In genomic region chr13:21100994-21101757, GRCh38 we compare ENCODE assay signal across 20 cellular contexts. TPM values are rescaled to one million over a fixed set of nuclear protein-coding genes. Genes with fewer than 3 reads are reported as not detected.
DNase-seq lines count a peak whose midpoint lies in the region; ATAC-seq and TF ChIP-seq lines count a peak whose summit lies in the region.
"Had no signal": no experiment of that assay in that cellular context is flagged by ENCODE, and none has a peak within 500 bp of the region (broad histone marks: within the 10 kb centered on the region; RNA-seq: fewer than 3 reads in every experiment).

No MANE protein-coding gene starts in this region.

- no peaks in the 10 kb centered on the region for H4K20me1 ChIP-seq in mammary epithelial cell (ENCODE audit: insufficient read depth, low read length)
- no peaks in the 10 kb centered on the region for H4K20me1 ChIP-seq in osteoblast (ENCODE audit: insufficient read depth, low read length)
- H4K20me1 ChIP-seq: BLaER1 had no signal

- H3K36me3 ChIP-seq in mammary epithelial cell (ENCODE audit: insufficient read depth, low read length), result no peaks in the 10 kb centered on the region
- no peaks in the 10 kb centered on the region for H3K36me3 ChIP-seq in osteoblast (ENCODE audit: insufficient read depth, low read length)
- no peaks in the 10 kb centered on the region for H3K36me3 ChIP-seq in naive thymus-derived CD4-positive, alpha-beta T cell (ENCODE audit: control insufficient read depth in 2 of 3, insufficient read depth in 3 of 3, low read length in 3 of 3)
- H3K36me3 ChIP-seq: BLaER1 had no signal

- peaks cover 6% of the 10 kb centered on the region for H3K4me1 Mint-ChIP-seq in MCF 10A (ENCODE audit: insufficient read depth, unreplicated experiment)
- H3K4me1 Mint-ChIP-seq in naive thymus-derived CD4-positive, alpha-beta T cell, result no peaks in the 10 kb centered on the region
- H3K4me1 Mint-ChIP-seq: B cell; CD4-positive, CD25-positive, alpha-beta regulatory T cell had no signal

- dilution Hi-C loops in mammary epithelial cell (cut with HindIII; ENCODE audit: low sequenced_read_pairs), result no loop called here

- H3K4me3 Mint-ChIP-seq in MCF 10A (ENCODE audit: unreplicated experiment), result no peak overlapping the region
- H3K4me3 Mint-ChIP-seq in naive thymus-derived CD4-positive, alpha-beta T cell, result no peak overlapping the region
- H3K4me3 Mint-ChIP-seq: B cell; CD4-positive, CD25-positive, alpha-beta regulatory T cell; CD8-positive, alpha-beta T cell had no signal

- H3K27ac ChIP-seq in mammary epithelial cell (ENCODE audit: insufficient read depth, low read depth, low read length), result no peak overlapping the region
- no peak overlapping the region for H3K27ac ChIP-seq in osteoblast (ENCODE audit: low read depth, low read length)
- no peak overlapping the region for H3K27ac ChIP-seq in naive thymus-derived CD4-positive, alpha-beta T cell (ENCODE audit: low read depth, low read length)
- H3K27ac ChIP-seq in caudate nucleus (ENCODE audit: low read depth, low read length), result no peak overlapping the region
- H3K27ac ChIP-seq: 22Rv1, BLaER1, C4-2B, GM23248 had no signal

- no peaks in the 10 kb centered on the region for H3K9me3 Mint-ChIP-seq in MCF 10A (ENCODE audit: unreplicated experiment)
- peaks cover 0 to 2% (median 0%) of the 10 kb centered on the region in 11 donors for H3K9me3 Mint-ChIP-seq in naive thymus-derived CD4-positive, alpha-beta T cell
- H3K9me3 Mint-ChIP-seq: CD8-positive, alpha-beta T cell had no signal

- no peaks in the 10 kb centered on the region for H3K9me3 ChIP-seq in mammary epithelial cell (replicated peaks; ENCODE audit: insufficient read depth, low read length)
- no peaks in the 10 kb centered on the region for H3K9me3 ChIP-seq in osteoblast (ENCODE audit: low read depth, low read length)
- H3K9me3 ChIP-seq in naive thymus-derived CD4-positive, alpha-beta T cell (ENCODE audit: control insufficient read depth in 2 of 3, low read length in 3 of 3), result no peaks in the 10 kb centered on the region

- DNase-seq in mammary epithelial cell (peak; percentile 32), MCF 10A (ENCODE audit: unreplicated experiment) (no peak), HT-29 (ENCODE audit: low spot score) (peak; percentile 22), SW480 (ENCODE audit: low spot score) (peak; percentile 21), osteoblast (ENCODE audit: insufficient read length, low spot score, missing footprints) (no peak), head of caudate nucleus (no peak), caudate nucleus (lab: John Stamatoyannopoulos, UW) (no peak)
- no peak for DNase-seq in naive thymus-derived CD4-positive, alpha-beta T cell
- DNase-seq: CD4-positive, CD25-positive, alpha-beta regulatory T cell; CD8-positive, alpha-beta T cell; COR-L47; DMS153; DND-41; GM23248; H7; HCEC 1CT had no signal

- no peaks in the 10 kb centered on the region for H3K27me3 Mint-ChIP-seq in MCF 10A (ENCODE audit: insufficient read depth, unreplicated experiment)
- peaks cover 0 to 5% (median 4%) of the 10 kb centered on the region in 5 donors for H3K27me3 Mint-ChIP-seq in naive thymus-derived CD4-positive, alpha-beta T cell
- H3K27me3 Mint-ChIP-seq: CD4-positive, CD25-positive, alpha-beta regulatory T cell had no signal

- peaks cover 5% of the 10 kb centered on the region for H3K4me1 ChIP-seq in mammary epithelial cell (ENCODE audit: insufficient read depth, low read length)
- peaks cover 7% of the 10 kb centered on the region for H3K4me1 ChIP-seq in osteoblast (ENCODE audit: insufficient read depth, low read length)
- no peaks in the 10 kb centered on the region for H3K4me1 ChIP-seq in naive thymus-derived CD4-positive, alpha-beta T cell (ENCODE audit: control insufficient read depth in 2 of 2, insufficient read depth in 2 of 2, low read length in 2 of 2)
- H3K4me1 ChIP-seq: BLaER1 had no signal

- H3K27ac Mint-ChIP-seq in MCF 10A (ENCODE audit: low read depth, unreplicated experiment), result no peak overlapping the region
- H3K27ac Mint-ChIP-seq in naive thymus-derived CD4-positive, alpha-beta T cell, result peak overlapping the region in 1 of 9 donors; percentile 30
- H3K27ac Mint-ChIP-seq: B cell; CD4-positive, CD25-positive, alpha-beta regulatory T cell; CD8-positive, alpha-beta T cell had no signal

- intact Hi-C loops in mammary epithelial cell (cut with micrococcal nuclease) (no loop called here), MCF 10A (cut with micrococcal nuclease) (no loop called here), head of caudate nucleus (cut with DNase I) (no loop called here)
- intact Hi-C loops in naive thymus-derived CD4-positive, alpha-beta T cell (cut with micrococcal nuclease), result no loop called here

- CTCF ChIA-PET in mammary epithelial cell (lab: Charles Lee; ENCODE audit: low non-redundant PET), result no interaction called here
- CTCF ChIA-PET in MCF 10A (lab: Yijun Ruan, JAX), result interaction anchor here (1.0 kb wide), 1 partner anchor 28 kb away, joined by 3 read pairs; no protein-coding TSS in a partner anchor
- CTCF ChIA-PET in naive thymus-derived CD4-positive, alpha-beta T cell (lab: Charles Lee), result interaction anchor here (1.4 kb wide), 1 partner anchor 10 kb away, joined by 4 read pairs; no protein-coding TSS in a partner anchor

- ATAC-seq in naive thymus-derived CD4-positive, alpha-beta T cell, result no peak
- ATAC-seq: CD8-positive, alpha-beta T cell had no signal

- BruUV-seq in mammary epithelial cell (replicated peaks; lab: Mats Ljungman, UMichigan) (no TSS peak), MCF 10A (replicated peaks; lab: Mats Ljungman, UMichigan) (no TSS peak)

- H3K27me3 ChIP-seq in mammary epithelial cell (ENCODE audit: insufficient read depth, low read length) (no peaks in the 10 kb centered on the region), osteoblast (ENCODE audit: insufficient read depth, low read length) (no peaks in the 10 kb centered on the region)
- no peaks in the 10 kb centered on the region for H3K27me3 ChIP-seq in naive thymus-derived CD4-positive, alpha-beta T cell (ENCODE audit: control insufficient read depth in 2 of 2, insufficient read depth in 2 of 2, low read length in 2 of 2)
- H3K27me3 ChIP-seq: BLaER1 had no signal

- no peak overlapping the region for H3K9ac ChIP-seq in mammary epithelial cell (ENCODE audit: insufficient read depth, low read length)
- H3K9ac ChIP-seq: BLaER1, GM23248 had no signal

- in situ Hi-C loops in mammary epithelial cell (cut with MboI; ENCODE audit: low sequenced_read_pairs in 2 of 2), result loop anchor here in 1 of 2 donors (25.0 kb wide), 1 partner anchor 386 kb away; no protein-coding TSS in a partner anchor

- no peaks in the 10 kb centered on the region for H3K36me3 Mint-ChIP-seq in MCF 10A (ENCODE audit: insufficient read depth, unreplicated experiment)
- H3K36me3 Mint-ChIP-seq in naive thymus-derived CD4-positive, alpha-beta T cell, result no peaks in the 10 kb centered on the region
- H3K36me3 Mint-ChIP-seq: CD4-positive, CD25-positive, alpha-beta regulatory T cell; CD8-positive, alpha-beta T cell had no signal

- H3K79me2 ChIP-seq in mammary epithelial cell (ENCODE audit: insufficient read depth, low read length) (no peaks in the 10 kb centered on the region), osteoblast (ENCODE audit: insufficient read depth, low read length) (no peaks in the 10 kb centered on the region)

- no peak overlapping the region for H3K4me3 ChIP-seq in mammary epithelial cell (replicated peaks in 1 of 3; ENCODE audit: insufficient read depth in 1 of 3, low read depth in 2 of 3, low read length in 3 of 3)
- no peak overlapping the region for H3K4me3 ChIP-seq in osteoblast (ENCODE audit: insufficient read depth, low read length)
- no peak overlapping the region for H3K4me3 ChIP-seq in naive thymus-derived CD4-positive, alpha-beta T cell (ENCODE audit: low read length)
- H3K4me3 ChIP-seq: BLaER1, GM23248 had no signal

- no peak for TF ChIP-seq CTCF in mammary epithelial cell (conservative IDR thresholded peaks at IDR 0.05 in 1 of 2, IDR thresholded peaks at IDR 0.05 in 1 of 2; ENCODE audit: extremely low read depth in 1 of 2, insufficient read depth in 1 of 2, low read depth in 1 of 2, low read length in 2 of 2)
- TF ChIP-seq CTCF in MCF 10A (IDR thresholded peaks at IDR 0.05; ENCODE audit: unreplicated experiment), result no peak
- no peak for TF ChIP-seq CTCF in osteoblast (IDR thresholded peaks at IDR 0.05; ENCODE audit: extremely low read depth, low read depth, low read length)

- 28% methylated on average over 12 of the region's 12 CpGs for WGBS in mammary epithelial cell (ENCODE audit: low coverage, missing lambda C conversion rate)

- POLR2A ChIA-PET in MCF 10A (lab: Yijun Ruan, JAX), result interaction anchor here (0.5 kb wide), 1 partner anchor 730 kb away, joined by 3 read pairs; no protein-coding TSS in a partner anchor
- POLR2A ChIA-PET in naive thymus-derived CD4-positive, alpha-beta T cell (lab: Charles Lee), result no interaction called here

- H3K4me2 ChIP-seq in mammary epithelial cell (ENCODE audit: insufficient read depth, low read depth, low read length) (no peak overlapping the region), osteoblast (ENCODE audit: insufficient read depth, low read length) (no peak overlapping the region)
- H3K4me2 ChIP-seq: BLaER1 had no signal

- H2AFZ ChIP-seq in mammary epithelial cell (ENCODE audit: low read depth, low read length) (no peak overlapping the region), osteoblast (ENCODE audit: low read length) (peak overlapping the region; percentile 74)
- H2AFZ ChIP-seq: GM23248 had no signal

RNA-seq across cellular contexts. Expression of gene SAP18, which starts 38.7 kb away (rescaled TPM):
- total RNA-seq in mammary epithelial cell (100 to 1,000 TPM in 1 of 2 donors, 10 to 100 TPM in 1; 26.0 to 193 TPM), MCF 10A (2022) (213 and 262 TPM in 2 replicates), osteoblast (37.4 and 40.9 TPM in 2 replicates)
- 34.6 TPM for polyA plus RNA-seq in mammary epithelial cell
- polyA minus RNA-seq in mammary epithelial cell, result 15.5 TPM
- total RNA-seq in HT-29 (2014; rRNA removed; shearing (Covaris generic)), result 59.5 and 67.4 TPM in 2 replicates
- 100 to 1,000 TPM; 167 to 223 (median 186) TPM for total RNA-seq in naive thymus-derived CD4-positive, alpha-beta T cell
- 100 to 1,000 TPM; 233 to 309 TPM for polyA plus RNA-seq in naive thymus-derived CD4-positive, alpha-beta T cell

RNA-seq across cellular contexts. Expression of gene LATS2, which starts 39.8 kb away (rescaled TPM):
- total RNA-seq in mammary epithelial cell (10 to 100 TPM; 18.0 to 19.8 TPM), MCF 10A (2022) (28.7 and 32.3 TPM in 2 replicates), osteoblast (22.1 and 24.2 TPM in 2 replicates)
- 8.8 TPM for polyA plus RNA-seq in mammary epithelial cell
- 10.9 TPM for polyA minus RNA-seq in mammary epithelial cell
- 18.3 and 25.1 TPM in 2 replicates for total RNA-seq in HT-29 (2014; rRNA removed; shearing (Covaris generic))
- total RNA-seq in naive thymus-derived CD4-positive, alpha-beta T cell, result 10 to 100 TPM in 1 of 5 experiments, 1 to 10 TPM in 4; 1.3 to 11.9 (median 2.3) TPM
- polyA plus RNA-seq in naive thymus-derived CD4-positive, alpha-beta T cell, result not detected
- polyA plus RNA-seq: CD4-positive, CD25-positive, alpha-beta regulatory T cell had no signal

Comparison
In these comparisons a context has a peak if more than half of its experiments do, and no peak if none do; other contexts are left out.
1. DNase-seq: peak in mammary epithelial cell (single experiment), HT-29 (single experiment) and SW480 (single experiment); none in MCF 10A (single experiment), osteoblast (single experiment), naive thymus-derived CD4-positive, alpha-beta T cell (0 of 9), head of caudate nucleus (0 of 42) and caudate nucleus (0 of 61).